ENCODE assay signal across 30 cellular contexts in the genomic region with DNA sequence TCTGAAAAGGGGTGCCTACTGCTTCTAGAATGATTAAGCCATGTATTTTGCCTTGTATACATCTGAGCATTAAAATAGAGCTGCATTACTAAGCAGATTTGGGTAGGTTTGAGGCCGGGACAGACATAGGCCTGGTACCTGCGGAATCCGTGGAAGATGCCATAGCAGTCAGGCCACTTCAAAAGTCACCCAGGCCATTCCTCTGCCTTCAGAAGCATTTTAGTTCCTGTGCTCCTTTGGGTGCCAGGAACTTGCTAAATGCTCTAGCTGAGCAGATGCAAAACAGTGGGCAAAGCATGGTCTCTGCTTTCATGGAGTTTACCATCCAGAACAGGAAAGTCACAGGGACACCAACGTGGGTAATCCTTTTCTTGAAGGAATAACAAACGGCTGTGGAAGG. TPM values are rescaled to one million over a fixed set of nuclear protein-coding genes. Genes with fewer than 3 reads are reported as not detected.
A peak's percentile ranks its signal among the peaks of the same experiment; 100 is the strongest.
DNase-seq lines count a peak whose midpoint lies in the region; ATAC-seq and TF ChIP-seq lines count a peak whose summit lies in the region.
"Had no signal": no experiment of that assay in that cellular context is flagged by ENCODE, and none has a peak within 500 bp of the region (broad histone marks: within the 10 kb centered on the region; RNA-seq: fewer than 3 reads in every experiment).

No MANE protein-coding gene starts in this region.

- peak overlapping the region; percentile 75 for H3K27ac Mint-ChIP-seq in nephron progenitor cell
- H3K27ac Mint-ChIP-seq: CD4-positive, alpha-beta T cell; T-helper 1 cell treated with Interleukin-12 subunit alpha and Interleukin-12 subunit beta and Interleukin-4 antibody, amounts not matched to agents 30 μg/mL and 1 μg/mL, for 36 hours had no signal

- H3K9me3 ChIP-seq in SK-N-SH (no peaks in the 10 kb centered on the region), thyroid gland (no peaks in the 10 kb centered on the region)
- H3K9me3 ChIP-seq: gastrocnemius medialis, neutrophil, Peyer's patch, prostate gland, SJSA1, transverse colon had no signal

- H3K9me2 ChIP-seq in SK-N-SH, result no peaks in the 10 kb centered on the region

- TF ChIP-seq EP300 in SK-N-SH (IDR thresholded peaks at IDR 0.05; ENCODE audit: borderline replicate concordance in 1 of 2, low read depth in 1 of 2, low read length in 1 of 2), result no peak

- no peaks in the 10 kb centered on the region for H3K27me3 Mint-ChIP-seq in nephron progenitor cell (ENCODE audit: low read depth, poor library complexity)
- H3K27me3 Mint-ChIP-seq: brain had no signal

- no peak for ATAC-seq in SK-N-SH treated with all-trans-retinoic acid at 6 μM for 48 hours
- ATAC-seq: esophagus mucosa, gastrocnemius medialis, left lobe of liver had no signal

- no peak for TF ChIP-seq RAD21 in SK-N-SH (IDR thresholded peaks at IDR 0.05; ENCODE audit: low read length)

- no peaks in the 10 kb centered on the region for H3K9me3 Mint-ChIP-seq in nephron progenitor cell
- H3K9me3 Mint-ChIP-seq: brain; CD4-positive, alpha-beta T cell; T-helper 1 cell treated with Interleukin-12 subunit alpha and Interleukin-12 subunit beta and Interleukin-4 antibody, amounts not matched to agents 30 μg/mL and 1 μg/mL, for 36 hours had no signal

- CTCF ChIA-PET in SK-N-SH (lab: Yijun Ruan, JAX), result interaction anchor here (0.8 to 12.7 kb wide), 7 partner anchors 9 to 202 kb away, joined by 3 to 246 read pairs (median 4); no protein-coding TSS in a partner anchor

- H3K4me1 ChIP-seq in SK-N-SH (ENCODE audit: control insufficient read depth in 1 of 2, insufficient read depth in 2 of 2, low read depth in 1 of 2, low read length in 1 of 2) (peaks cover 53 to 57% of the 10 kb centered on the region in 2 experiments), thyroid gland (peaks cover 13 to 41% of the 10 kb centered on the region in 2 donors)
- H3K4me1 ChIP-seq: Peyer's patch, prostate gland had no signal

- H3K27ac ChIP-seq in SK-N-SH (ENCODE audit: low read depth in 2 of 2, low read length in 1 of 2), result no peak overlapping the region
- H3K27ac ChIP-seq in cingulate gyrus (ENCODE audit: low read depth, low read length), result peak overlapping the region; percentile 54
- H3K27ac ChIP-seq in thyroid gland, result peak overlapping the region in 2 of 3 donors; percentile 15 to 27
- H3K27ac ChIP-seq: 22Rv1, neutrophil, SJSA1 had no signal

- H4K20me1 ChIP-seq in SK-N-SH (ENCODE audit: insufficient read depth), result no peaks in the 10 kb centered on the region

- no peak for TF ChIP-seq POLR2A in thyroid gland (IDR thresholded peaks at IDR 0.05)

- no peak for DNase-seq in SK-N-SH
- no peak for DNase-seq in nephron progenitor cell
- peak; percentile 52 to 56 for DNase-seq in thyroid gland
- no peak for DNase-seq in stimulated activated CD8-positive, alpha-beta memory T cell treated with anti-CD3 and anti-CD28 coated beads, Interleukin-4, amount 100 ng/mL, for 48 hours
- DNase-seq in epidermal melanocyte (ENCODE audit: insufficient read length, low spot score), result no peak
- DNase-seq in middle frontal gyrus (ENCODE audit: extremely low spot score, low spot score), result no peak
- DNase-seq: activated CD8-positive, alpha-beta memory T cell treated with anti-CD3 and anti-CD28 coated beads for 24 hours; activated gamma-delta T cell treated with Interleukin-2 at 50 U/mL for 16 hours; activated T-cell treated with anti-CD3 and anti-CD28 coated beads, Interleukin-2, amount 50 U/mL, for 1 hour; CD4-positive, alpha-beta T cell; effector memory CD4-positive, alpha-beta T cell; gastrocnemius medialis; hippocampal formation; Kasumi-1; NCI-H1694 treated with DMSO at 0.1 percent for 48 hours; NCI-H2171; NCI-H526 treated with DMSO at 0.1 percent for 48 hours; Peyer's patch; stimulated activated naive CD4-positive, alpha-beta T cell; transverse colon had no signal

- H3K9ac ChIP-seq in SK-N-SH, result no peak overlapping the region

- peaks cover 9% of the 10 kb centered on the region for H3F3A ChIP-seq in SK-N-SH (replicated peaks; ENCODE audit: insufficient read depth)

- intact Hi-C loops in thyroid gland (cut with DNase I), result loop anchor here (10.0 kb wide), 1 partner anchor 46 kb away; no protein-coding TSS in a partner anchor

- no peak overlapping the region for H3K4me2 ChIP-seq in SK-N-SH

- H3K79me2 ChIP-seq in SK-N-SH (ENCODE audit: insufficient read depth), result no peaks in the 10 kb centered on the region

- H3K4me3 ChIP-seq in SK-N-SH (ENCODE audit: low read depth in 2 of 2, low read length in 1 of 2) (no peak overlapping the region), thyroid gland (replicated peaks in 1 of 3) (no peak overlapping the region)
- H3K4me3 ChIP-seq: Peyer's patch, prostate gland, SJSA1, transverse colon had no signal

- H3K27me3 ChIP-seq in SK-N-SH (ENCODE audit: insufficient read depth) (no peaks in the 10 kb centered on the region), thyroid gland (no peaks in the 10 kb centered on the region)
- H3K27me3 ChIP-seq: gastrocnemius medialis, Peyer's patch, SJSA1, transverse colon had no signal

- peak overlapping the region; percentile 65; the same call in 1 of the 2 replicates for H2AFZ ChIP-seq in SK-N-SH (ENCODE audit: low read depth)

- no peaks in the 10 kb centered on the region for H3K36me3 Mint-ChIP-seq in nephron progenitor cell (ENCODE audit: low read depth)
- H3K36me3 Mint-ChIP-seq: brain had no signal

- no peak overlapping the region for H3K4me3 Mint-ChIP-seq in nephron progenitor cell
- H3K4me3 Mint-ChIP-seq: brain; CD4-positive, alpha-beta T cell; T-helper 1 cell treated with Interleukin-12 subunit alpha and Interleukin-12 subunit beta and Interleukin-4 antibody, amounts not matched to agents 30 μg/mL and 1 μg/mL, for 36 hours had no signal

- TF ChIP-seq CTCF in SK-N-SH (IDR thresholded peaks at IDR 0.05) (no peak), nephron progenitor cell (IDR thresholded peaks at IDR 0.05) (no peak), thyroid gland (IDR thresholded peaks at IDR 0.05) (no peak)

- H3K36me3 ChIP-seq in SK-N-SH (replicated peaks in 1 of 2; ENCODE audit: control insufficient read depth in 1 of 2, insufficient read depth in 2 of 2, low read length in 1 of 2) (no peaks in the 10 kb centered on the region), thyroid gland (no peaks in the 10 kb centered on the region)
- H3K36me3 ChIP-seq: gastrocnemius medialis, neutrophil, Peyer's patch, prostate gland, SJSA1, transverse colon had no signal

- POLR2A ChIA-PET in SK-N-SH (lab: Yijun Ruan, JAX), result no interaction called here

- peaks cover 90% of the 10 kb centered on the region for H3K4me1 Mint-ChIP-seq in nephron progenitor cell

- WGBS in SK-N-SH (ENCODE audit: low lambda C conversion rate), result 94% methylated on average over 5 of the region's 5 CpGs
- WGBS in thyroid gland, 2 donors, result 48 to 52% methylated on average over 5 of the region's 5 CpGs

TF ChIP-seq in SK-N-SH, 30 proteins besides CTCF, POLR2A, EP300 and RAD21:
- TF ChIP-seq SMC3 (IDR thresholded peaks at IDR 0.05; ENCODE audit: low read depth, low read length) (no peak), FOXM1 (IDR thresholded peaks at IDR 0.05; ENCODE audit: low read depth) (no peak), EZH2phosphoT487 (IDR thresholded peaks at IDR 0.05; ENCODE audit: borderline replicate concordance, low read depth) (no peak), CHD2 (IDR thresholded peaks at IDR 0.05; ENCODE audit: low read length, partially characterized antibody) (no peak)
- TF ChIP-seq, protein P1, sequence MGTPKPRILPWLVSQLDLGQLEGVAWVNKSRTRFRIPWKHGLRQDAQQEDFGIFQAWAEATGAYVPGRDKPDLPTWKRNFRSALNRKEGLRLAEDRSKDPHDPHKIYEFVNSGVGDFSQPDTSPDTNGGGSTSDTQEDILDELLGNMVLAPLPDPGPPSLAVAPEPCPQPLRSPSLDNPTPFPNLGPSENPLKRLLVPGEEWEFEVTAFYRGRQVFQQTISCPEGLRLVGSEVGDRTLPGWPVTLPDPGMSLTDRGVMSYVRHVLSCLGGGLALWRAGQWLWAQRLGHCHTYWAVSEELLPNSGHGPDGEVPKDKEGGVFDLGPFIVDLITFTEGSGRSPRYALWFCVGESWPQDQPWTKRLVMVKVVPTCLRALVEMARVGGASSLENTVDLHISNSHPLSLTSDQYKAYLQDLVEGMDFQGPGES (IDR thresholded peaks at IDR 0.05; ENCODE audit: low read depth, low read length), result no peak

TF ChIP-seq in SK-N-SH treated with all-trans-retinoic acid at 6 μM for 48 hours, 23 proteins besides CTCF, POLR2A, EP300 and RAD21 (continues in another document):
- TF ChIP-seq ZFP3 (CRISPR knock-in tag; IDR thresholded peaks at IDR 0.05) (no peak), ZC3H10 (CRISPR knock-in tag; IDR thresholded peaks at IDR 0.05) (no peak), RARB (CRISPR knock-in tag; IDR thresholded peaks at IDR 0.05) (no peak), ISL1 (CRISPR knock-in tag; IDR thresholded peaks at IDR 0.05) (no peak), TOX (CRISPR knock-in tag; IDR thresholded peaks at IDR 0.05; ENCODE audit: borderline replicate concordance) (no peak), SNAI2 (CRISPR knock-in tag; IDR thresholded peaks at IDR 0.05) (no peak), OSR1 (CRISPR knock-in tag; IDR thresholded peaks at IDR 0.05) (no peak), ZFP30 (CRISPR knock-in tag; IDR thresholded peaks at IDR 0.05) (no peak)
- TF ChIP-seq, protein P2, sequence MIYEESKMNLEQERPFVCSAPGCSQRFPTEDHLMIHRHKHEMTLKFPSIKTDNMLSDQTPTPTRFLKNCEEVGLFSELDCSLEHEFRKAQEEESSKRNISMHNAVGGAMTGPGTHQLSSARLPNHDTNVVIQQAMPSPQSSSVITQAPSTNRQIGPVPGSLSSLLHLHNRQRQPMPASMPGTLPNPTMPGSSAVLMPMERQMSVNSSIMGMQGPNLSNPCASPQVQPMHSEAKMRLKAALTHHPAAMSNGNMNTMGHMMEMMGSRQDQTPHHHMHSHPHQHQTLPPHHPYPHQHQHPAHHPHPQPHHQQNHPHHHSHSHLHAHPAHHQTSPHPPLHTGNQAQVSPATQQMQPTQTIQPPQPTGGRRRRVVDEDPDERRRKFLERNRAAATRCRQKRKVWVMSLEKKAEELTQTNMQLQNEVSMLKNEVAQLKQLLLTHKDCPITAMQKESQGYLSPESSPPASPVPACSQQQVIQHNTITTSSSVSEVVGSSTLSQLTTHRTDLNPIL (CRISPR knock-in tag; IDR thresholded peaks at IDR 0.05; ENCODE audit: low read depth), result no peak

RNA-seq across cellular contexts. Expression of a gene that starts 5.7 kb away (rescaled TPM):
- 1.5 and 1.7 TPM in 2 replicates for polyA plus RNA-seq in SK-N-SH (2012; rRNA removed)
- 2.0 and 2.2 TPM in 2 replicates for polyA plus RNA-seq in SK-N-SH (2012; cell fraction: cytosol; rRNA removed)
- 1.3 and 1.4 TPM in 2 replicates for polyA plus RNA-seq in SK-N-SH (2012; cell fraction: nucleus; rRNA removed)
- 10 to 100 TPM in 1 of 4 donors, 1 to 10 TPM in 3; 2.5 to 12.9 (median 6.4) TPM for total RNA-seq in thyroid gland
- total RNA-seq: CD4-positive, alpha-beta T cell had no signal

RNA-seq across cellular contexts. Expression of a gene that starts 22.5 kb away (rescaled TPM):
- 20.8 and 25.1 TPM in 2 replicates for polyA plus RNA-seq in SK-N-SH (2012; rRNA removed)
- 25.7 and 26.3 TPM in 2 replicates for polyA plus RNA-seq in SK-N-SH (2012; cell fraction: cytosol; rRNA removed)
- 15.7 and 22.3 TPM in 2 replicates for polyA plus RNA-seq in SK-N-SH (2012; cell fraction: nucleus; rRNA removed)
- 10 to 100 TPM; 13.7 to 17.2 (median 14.8) TPM for total RNA-seq in thyroid gland

Comparison
In these comparisons a context has a peak if more than half of its experiments do, and no peak if none do; other contexts are left out.
1. DNase-seq: peak in thyroid gland (2 of 2); none in SK-N-SH (single experiment), nephron progenitor cell (single experiment), stimulated activated CD8-positive, alpha-beta memory T cell treated with anti-CD3 and anti-CD28 coated beads, Interleukin-4, amount 100 ng/mL, for 48 hours (single experiment), epidermal melanocyte (single experiment) and middle frontal gyrus (single experiment).
2. H3K27ac ChIP-seq: peak in cingulate gyrus (single experiment) and thyroid gland (2 of 3); none in SK-N-SH (0 of 2).